In the genomic region with DNA sequence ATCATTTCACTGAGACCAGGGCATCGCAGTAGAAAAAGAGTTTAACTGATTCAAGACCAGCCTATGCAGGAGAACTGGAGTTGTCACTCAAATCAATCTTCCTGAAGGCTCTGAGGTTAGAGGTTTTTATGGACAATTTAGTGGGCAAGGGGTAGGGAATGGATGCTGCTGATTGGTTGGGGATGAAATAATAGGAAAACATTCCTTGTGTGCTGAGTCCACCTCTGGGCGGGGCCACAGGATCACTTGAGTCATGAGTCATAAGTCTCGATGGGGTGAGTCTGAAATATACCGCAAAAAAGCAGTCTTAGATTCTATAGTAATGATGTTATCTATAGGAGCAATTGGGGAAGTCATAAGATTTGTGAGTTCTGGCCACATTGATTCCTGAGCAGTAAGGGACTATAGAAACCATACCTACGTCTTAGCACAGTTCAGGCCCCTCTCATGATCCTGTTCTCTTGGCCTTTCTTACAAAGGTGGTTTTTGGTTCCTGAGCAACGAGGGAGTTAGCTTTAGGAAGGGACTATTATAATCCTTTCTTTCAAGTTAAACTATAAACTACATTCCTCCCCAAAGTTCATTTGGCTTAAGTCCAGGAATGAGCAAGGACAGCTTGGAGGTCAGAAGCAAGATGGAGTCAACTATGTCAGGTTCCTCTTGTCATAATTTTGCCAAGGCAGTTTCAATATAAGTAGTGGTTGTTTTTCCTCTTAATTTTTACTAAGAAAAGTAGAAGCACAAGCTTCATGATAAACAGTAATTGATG, we compare ENCODE assay signal across 1 cellular context.
TF ChIP-seq lines count a peak whose summit lies in the region.

No MANE protein-coding gene starts in this region.

TF ChIP-seq in HEK293, 187 proteins besides CTCF, POLR2A, EP300 and RAD21 (continued from another document and continues in another):
- TF ChIP-seq, protein P1, sequence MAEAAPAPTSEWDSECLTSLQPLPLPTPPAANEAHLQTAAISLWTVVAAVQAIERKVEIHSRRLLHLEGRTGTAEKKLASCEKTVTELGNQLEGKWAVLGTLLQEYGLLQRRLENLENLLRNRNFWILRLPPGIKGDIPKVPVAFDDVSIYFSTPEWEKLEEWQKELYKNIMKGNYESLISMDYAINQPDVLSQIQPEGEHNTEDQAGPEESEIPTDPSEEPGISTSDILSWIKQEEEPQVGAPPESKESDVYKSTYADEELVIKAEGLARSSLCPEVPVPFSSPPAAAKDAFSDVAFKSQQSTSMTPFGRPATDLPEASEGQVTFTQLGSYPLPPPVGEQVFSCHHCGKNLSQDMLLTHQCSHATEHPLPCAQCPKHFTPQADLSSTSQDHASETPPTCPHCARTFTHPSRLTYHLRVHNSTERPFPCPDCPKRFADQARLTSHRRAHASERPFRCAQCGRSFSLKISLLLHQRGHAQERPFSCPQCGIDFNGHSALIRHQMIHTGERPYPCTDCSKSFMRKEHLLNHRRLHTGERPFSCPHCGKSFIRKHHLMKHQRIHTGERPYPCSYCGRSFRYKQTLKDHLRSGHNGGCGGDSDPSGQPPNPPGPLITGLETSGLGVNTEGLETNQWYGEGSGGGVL (tag by site-specific recombination; IDR thresholded peaks at IDR 0.05), result no peak
- TF ChIP-seq ZFP41 (tag by site-specific recombination; IDR thresholded peaks at IDR 0.05; ENCODE audit: borderline replicate concordance), result no peak
- no peak for TF ChIP-seq ZBTB1 (tag by site-specific recombination; IDR thresholded peaks at IDR 0.05)
- TF ChIP-seq ZNF366 (tag by site-specific recombination; conservative IDR thresholded peaks at IDR 0.05), result peak; percentile 84
- TF ChIP-seq ELK4 (IDR thresholded peaks at IDR 0.05; ENCODE audit: borderline replicate concordance, low read depth, low read length), result no peak
- TF ChIP-seq ATF2 (tag by site-specific recombination; IDR thresholded peaks at IDR 0.05; ENCODE audit: low read depth), result 0 out of 2 replicates have a peak, but pooled peaks have one; percentile 29
- TF ChIP-seq, protein P2, sequence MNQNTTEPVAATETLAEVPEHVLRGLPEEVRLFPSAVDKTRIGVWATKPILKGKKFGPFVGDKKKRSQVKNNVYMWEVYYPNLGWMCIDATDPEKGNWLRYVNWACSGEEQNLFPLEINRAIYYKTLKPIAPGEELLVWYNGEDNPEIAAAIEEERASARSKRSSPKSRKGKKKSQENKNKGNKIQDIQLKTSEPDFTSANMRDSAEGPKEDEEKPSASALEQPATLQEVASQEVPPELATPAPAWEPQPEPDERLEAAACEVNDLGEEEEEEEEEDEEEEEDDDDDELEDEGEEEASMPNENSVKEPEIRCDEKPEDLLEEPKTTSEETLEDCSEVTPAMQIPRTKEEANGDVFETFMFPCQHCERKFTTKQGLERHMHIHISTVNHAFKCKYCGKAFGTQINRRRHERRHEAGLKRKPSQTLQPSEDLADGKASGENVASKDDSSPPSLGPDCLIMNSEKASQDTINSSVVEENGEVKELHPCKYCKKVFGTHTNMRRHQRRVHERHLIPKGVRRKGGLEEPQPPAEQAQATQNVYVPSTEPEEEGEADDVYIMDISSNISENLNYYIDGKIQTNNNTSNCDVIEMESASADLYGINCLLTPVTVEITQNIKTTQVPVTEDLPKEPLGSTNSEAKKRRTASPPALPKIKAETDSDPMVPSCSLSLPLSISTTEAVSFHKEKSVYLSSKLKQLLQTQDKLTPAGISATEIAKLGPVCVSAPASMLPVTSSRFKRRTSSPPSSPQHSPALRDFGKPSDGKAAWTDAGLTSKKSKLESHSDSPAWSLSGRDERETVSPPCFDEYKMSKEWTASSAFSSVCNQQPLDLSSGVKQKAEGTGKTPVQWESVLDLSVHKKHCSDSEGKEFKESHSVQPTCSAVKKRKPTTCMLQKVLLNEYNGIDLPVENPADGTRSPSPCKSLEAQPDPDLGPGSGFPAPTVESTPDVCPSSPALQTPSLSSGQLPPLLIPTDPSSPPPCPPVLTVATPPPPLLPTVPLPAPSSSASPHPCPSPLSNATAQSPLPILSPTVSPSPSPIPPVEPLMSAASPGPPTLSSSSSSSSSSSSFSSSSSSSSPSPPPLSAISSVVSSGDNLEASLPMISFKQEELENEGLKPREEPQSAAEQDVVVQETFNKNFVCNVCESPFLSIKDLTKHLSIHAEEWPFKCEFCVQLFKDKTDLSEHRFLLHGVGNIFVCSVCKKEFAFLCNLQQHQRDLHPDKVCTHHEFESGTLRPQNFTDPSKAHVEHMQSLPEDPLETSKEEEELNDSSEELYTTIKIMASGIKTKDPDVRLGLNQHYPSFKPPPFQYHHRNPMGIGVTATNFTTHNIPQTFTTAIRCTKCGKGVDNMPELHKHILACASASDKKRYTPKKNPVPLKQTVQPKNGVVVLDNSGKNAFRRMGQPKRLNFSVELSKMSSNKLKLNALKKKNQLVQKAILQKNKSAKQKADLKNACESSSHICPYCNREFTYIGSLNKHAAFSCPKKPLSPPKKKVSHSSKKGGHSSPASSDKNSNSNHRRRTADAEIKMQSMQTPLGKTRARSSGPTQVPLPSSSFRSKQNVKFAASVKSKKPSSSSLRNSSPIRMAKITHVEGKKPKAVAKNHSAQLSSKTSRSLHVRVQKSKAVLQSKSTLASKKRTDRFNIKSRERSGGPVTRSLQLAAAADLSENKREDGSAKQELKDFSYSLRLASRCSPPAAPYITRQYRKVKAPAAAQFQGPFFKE (tag by site-specific recombination; IDR thresholded peaks at IDR 0.05; ENCODE audit: borderline replicate concordance), result no peak
- TF ChIP-seq, protein P3, sequence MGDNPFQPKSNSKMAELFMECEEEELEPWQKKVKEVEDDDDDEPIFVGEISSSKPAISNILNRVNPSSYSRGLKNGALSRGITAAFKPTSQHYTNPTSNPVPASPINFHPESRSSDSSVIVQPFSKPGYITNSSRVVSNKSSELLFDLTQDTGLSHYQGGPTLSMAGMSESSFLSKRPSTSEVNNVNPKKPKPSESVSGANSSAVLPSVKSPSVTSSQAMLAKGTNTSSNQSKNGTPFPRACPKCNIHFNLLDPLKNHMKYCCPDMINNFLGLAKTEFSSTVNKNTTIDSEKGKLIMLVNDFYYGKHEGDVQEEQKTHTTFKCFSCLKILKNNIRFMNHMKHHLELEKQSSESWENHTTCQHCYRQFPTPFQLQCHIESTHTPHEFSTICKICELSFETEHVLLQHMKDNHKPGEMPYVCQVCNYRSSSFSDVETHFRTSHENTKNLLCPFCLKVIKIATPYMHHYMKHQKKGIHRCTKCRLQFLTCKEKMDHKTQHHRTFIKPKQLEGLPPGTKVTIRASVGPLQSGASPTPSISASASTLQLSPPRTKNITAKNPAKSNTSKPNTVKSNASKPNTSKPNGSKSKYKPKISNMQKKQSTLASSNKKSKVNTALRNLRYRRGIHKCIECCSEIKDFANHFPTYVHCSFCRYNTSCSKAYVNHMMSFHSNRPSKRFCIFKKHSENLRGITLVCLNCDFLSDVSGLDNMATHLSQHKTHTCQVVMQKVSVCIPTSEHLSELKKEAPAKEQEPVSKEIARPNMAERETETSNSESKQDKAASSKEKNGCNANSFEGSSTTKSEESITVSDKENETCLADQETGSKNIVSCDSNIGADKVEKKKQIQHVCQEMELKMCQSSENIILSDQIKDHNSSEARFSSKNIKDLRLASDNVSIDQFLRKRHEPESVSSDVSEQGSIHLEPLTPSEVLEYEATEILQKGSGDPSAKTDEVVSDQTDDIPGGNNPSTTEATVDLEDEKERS (tag by site-specific recombination; IDR thresholded peaks at IDR 0.05), result no peak
- no peak for TF ChIP-seq ZNF426 (tag by site-specific recombination; IDR thresholded peaks at IDR 0.05)
- TF ChIP-seq ZNF621 (tag by site-specific recombination; IDR thresholded peaks at IDR 0.05), result no peak
- TF ChIP-seq ZNF610 (tag by site-specific recombination; IDR thresholded peaks at IDR 0.05; ENCODE audit: borderline replicate concordance), result no peak
- no peak for TF ChIP-seq ZNF324 (tag by site-specific recombination; IDR thresholded peaks at IDR 0.05)
- no peak for TF ChIP-seq ZNF146 (tag by site-specific recombination; IDR thresholded peaks at IDR 0.05)
- peak; percentile 63 for TF ChIP-seq SP3 (tag by site-specific recombination; IDR thresholded peaks at IDR 0.05)
- TF ChIP-seq YY1 (tag by site-specific recombination; IDR thresholded peaks at IDR 0.05), result 0 out of 2 replicates have a peak, but pooled peaks have one; percentile 24
- no peak for TF ChIP-seq ZNF16 (tag by site-specific recombination; IDR thresholded peaks at IDR 0.05; ENCODE audit: low read depth)
- TF ChIP-seq, protein P4, sequence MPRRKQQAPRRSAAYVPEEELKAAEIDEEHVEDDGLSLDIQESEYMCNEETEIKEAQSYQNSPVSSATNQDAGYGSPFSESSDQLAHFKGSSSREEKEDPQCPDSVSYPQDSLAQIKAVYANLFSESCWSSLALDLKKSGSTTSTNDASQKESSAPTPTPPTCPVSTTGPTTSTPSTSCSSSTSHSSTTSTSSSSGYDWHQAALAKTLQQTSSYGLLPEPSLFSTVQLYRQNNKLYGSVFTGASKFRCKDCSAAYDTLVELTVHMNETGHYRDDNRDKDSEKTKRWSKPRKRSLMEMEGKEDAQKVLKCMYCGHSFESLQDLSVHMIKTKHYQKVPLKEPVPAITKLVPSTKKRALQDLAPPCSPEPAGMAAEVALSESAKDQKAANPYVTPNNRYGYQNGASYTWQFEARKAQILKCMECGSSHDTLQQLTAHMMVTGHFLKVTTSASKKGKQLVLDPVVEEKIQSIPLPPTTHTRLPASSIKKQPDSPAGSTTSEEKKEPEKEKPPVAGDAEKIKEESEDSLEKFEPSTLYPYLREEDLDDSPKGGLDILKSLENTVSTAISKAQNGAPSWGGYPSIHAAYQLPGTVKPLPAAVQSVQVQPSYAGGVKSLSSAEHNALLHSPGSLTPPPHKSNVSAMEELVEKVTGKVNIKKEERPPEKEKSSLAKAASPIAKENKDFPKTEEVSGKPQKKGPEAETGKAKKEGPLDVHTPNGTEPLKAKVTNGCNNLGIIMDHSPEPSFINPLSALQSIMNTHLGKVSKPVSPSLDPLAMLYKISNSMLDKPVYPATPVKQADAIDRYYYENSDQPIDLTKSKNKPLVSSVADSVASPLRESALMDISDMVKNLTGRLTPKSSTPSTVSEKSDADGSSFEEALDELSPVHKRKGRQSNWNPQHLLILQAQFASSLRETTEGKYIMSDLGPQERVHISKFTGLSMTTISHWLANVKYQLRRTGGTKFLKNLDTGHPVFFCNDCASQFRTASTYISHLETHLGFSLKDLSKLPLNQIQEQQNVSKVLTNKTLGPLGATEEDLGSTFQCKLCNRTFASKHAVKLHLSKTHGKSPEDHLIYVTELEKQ (tag by site-specific recombination; IDR thresholded peaks at IDR 0.05; ENCODE audit: borderline replicate concordance), result no peak
- TF ChIP-seq BCL11A (tag by site-specific recombination; IDR thresholded peaks at IDR 0.05; ENCODE audit: low read depth), result no peak
- TF ChIP-seq ZBTB7A (tag by site-specific recombination; IDR thresholded peaks at IDR 0.05; ENCODE audit: low read depth), result no peak
- TF ChIP-seq ZNF292 (tag by site-specific recombination; IDR thresholded peaks at IDR 0.05; ENCODE audit: borderline replicate concordance, low read depth), result no peak
- no peak for TF ChIP-seq ZSCAN23 (tag by site-specific recombination; IDR thresholded peaks at IDR 0.05)
- TF ChIP-seq ZNF391 (tag by site-specific recombination; IDR thresholded peaks at IDR 0.05; ENCODE audit: borderline replicate concordance, low read depth), result no peak
- TF ChIP-seq, protein P5, sequence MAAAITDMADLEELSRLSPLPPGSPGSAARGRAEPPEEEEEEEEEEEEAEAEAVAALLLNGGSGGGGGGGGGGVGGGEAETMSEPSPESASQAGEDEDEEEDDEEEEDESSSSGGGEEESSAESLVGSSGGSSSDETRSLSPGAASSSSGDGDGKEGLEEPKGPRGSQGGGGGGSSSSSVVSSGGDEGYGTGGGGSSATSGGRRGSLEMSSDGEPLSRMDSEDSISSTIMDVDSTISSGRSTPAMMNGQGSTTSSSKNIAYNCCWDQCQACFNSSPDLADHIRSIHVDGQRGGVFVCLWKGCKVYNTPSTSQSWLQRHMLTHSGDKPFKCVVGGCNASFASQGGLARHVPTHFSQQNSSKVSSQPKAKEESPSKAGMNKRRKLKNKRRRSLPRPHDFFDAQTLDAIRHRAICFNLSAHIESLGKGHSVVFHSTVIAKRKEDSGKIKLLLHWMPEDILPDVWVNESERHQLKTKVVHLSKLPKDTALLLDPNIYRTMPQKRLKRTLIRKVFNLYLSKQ (tag by site-specific recombination; IDR thresholded peaks at IDR 0.05; ENCODE audit: borderline replicate concordance), result no peak
- peak; percentile 85 for TF ChIP-seq ZNF362 (tag by site-specific recombination; IDR thresholded peaks at IDR 0.05)
- no peak for TF ChIP-seq ZNF513 (tag by site-specific recombination; IDR thresholded peaks at IDR 0.05)
